Comparison of ENCODE assay signal across 8 cellular contexts in the genomic region with DNA sequence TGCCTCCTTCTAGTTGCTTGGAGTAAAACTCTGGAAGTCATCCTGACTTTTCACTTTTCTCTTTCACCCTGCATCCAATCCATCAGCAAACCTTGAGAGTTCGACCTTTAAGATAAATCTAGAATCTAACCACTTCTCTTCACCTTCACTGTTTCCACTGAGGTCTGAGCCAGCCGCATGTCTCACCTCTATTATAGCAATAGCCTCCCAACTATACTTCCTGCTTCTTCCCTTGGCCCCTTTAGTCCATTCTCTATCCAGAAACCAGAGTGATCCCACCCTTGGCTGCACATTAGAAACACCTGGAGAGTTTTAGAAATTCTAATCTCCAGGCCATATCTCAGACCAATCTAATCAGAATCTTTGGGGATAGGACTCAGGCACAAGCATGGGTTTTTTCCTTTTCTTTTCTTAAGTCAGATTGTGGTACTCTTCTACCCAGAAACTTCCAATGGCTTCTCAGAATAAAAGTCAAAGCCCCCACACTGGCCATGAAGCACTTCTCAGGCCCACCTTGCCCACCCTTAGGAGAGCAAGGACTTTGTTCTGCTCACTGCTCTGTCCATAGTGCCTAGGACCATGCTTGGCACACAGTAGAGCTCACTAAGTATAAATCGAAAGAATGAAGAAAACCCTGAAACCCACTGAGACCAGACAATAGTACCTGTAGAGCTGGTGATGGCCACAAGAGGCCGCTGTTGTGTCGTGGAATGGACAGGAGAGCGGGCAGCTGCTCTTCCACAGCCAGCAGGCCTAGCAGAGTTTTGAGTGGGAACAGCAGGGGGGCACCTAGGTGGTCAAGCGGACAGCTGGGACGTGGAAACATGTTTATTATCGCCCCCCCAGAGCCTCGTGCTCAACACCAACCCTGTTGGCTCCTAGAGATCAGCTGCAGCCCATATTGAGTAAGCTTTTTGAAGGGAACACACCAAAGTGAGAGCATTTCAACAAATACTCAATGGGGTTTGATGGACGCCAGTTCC. TPM values are rescaled to one million over a fixed set of nuclear protein-coding genes. Genes with fewer than 3 reads are reported as not detected.
DNase-seq lines count a peak whose midpoint lies in the region; ATAC-seq and TF ChIP-seq lines count a peak whose summit lies in the region.

No MANE protein-coding gene starts in this region.

- peak; percentile 98 for ATAC-seq in HG02642 (IDR thresholded peaks at IDR 0.05; ENCODE audit: poor library complexity, unreplicated experiment)
- ATAC-seq in T-helper 17 cell: peak; percentile 89
- peak; percentile 91 to 93 for ATAC-seq in right cardiac atrium
- peak; percentile 73 to 89 for ATAC-seq in gastrocnemius medialis

- no peak for TF ChIP-seq POLR2A in gastrocnemius medialis (IDR thresholded peaks at IDR 0.05)

- in situ Hi-C loops in gastrocnemius medialis (cut with MboI; ENCODE audit: low sequenced_read_pairs in 4 of 4): loop anchor here (5.0 to 10.0 kb wide), 5 partner anchors 113 to 335 kb away; no protein-coding TSS in a partner anchor

- no peak overlapping the region for H3K4me3 ChIP-seq in right cardiac atrium (ENCODE audit: low read length)
- no peak overlapping the region for H3K4me3 ChIP-seq in gastrocnemius medialis

- H3K36me3 ChIP-seq in gastrocnemius medialis: no peaks in the 10 kb centered on the region

- peak; percentile 83 to 94 (median 89) for TF ChIP-seq CTCF in gastrocnemius medialis (IDR thresholded peaks at IDR 0.05 in 4 of 5, conservative IDR thresholded peaks at IDR 0.05 in 1 of 5)

- 16% methylated on average over 11 of the region's 11 CpGs for WGBS in right cardiac atrium

- H3K9me3 ChIP-seq in T-helper 17 cell (ENCODE audit: control insufficient read depth, low read length, poor library complexity, severe bottlenecking) (no peaks in the 10 kb centered on the region), right cardiac atrium (ENCODE audit: control insufficient read depth, low read length) (no peaks in the 10 kb centered on the region), gastrocnemius medialis (no peaks in the 10 kb centered on the region)

- H3K4me1 Mint-ChIP-seq in T-helper 17 cell: peaks cover 17% of the 10 kb centered on the region

- H3K27ac ChIP-seq in right cardiac atrium (ENCODE audit: low read length) (no peak overlapping the region), gastrocnemius medialis (no peak overlapping the region)

- H3K27ac Mint-ChIP-seq in T-helper 17 cell: peak overlapping the region; percentile 75

- H3K27me3 ChIP-seq in right cardiac atrium (ENCODE audit: control insufficient read depth, insufficient read depth) (no peaks in the 10 kb centered on the region), gastrocnemius medialis (no peaks in the 10 kb centered on the region)

- no peaks in the 10 kb centered on the region for H3K4me1 ChIP-seq in right cardiac atrium (ENCODE audit: control insufficient read depth, insufficient read depth, low read length)
- H3K4me1 ChIP-seq in gastrocnemius medialis: no peaks in the 10 kb centered on the region

- H3K27me3 Mint-ChIP-seq in T-helper 17 cell: peaks cover 18% of the 10 kb centered on the region

- DNase-seq in DMS 273 (lab: John Stamatoyannopoulos, UW; ENCODE audit: unreplicated experiment) (peak; percentile 86), DMS 273 treated with DMSO at 0.1 percent for 48 hours (lab: John Stamatoyannopoulos, UW) (no peak), NCI-H1092 treated with DMSO at 0.1 percent for 48 hours (lab: John Stamatoyannopoulos, UW) (peak; percentile 64), T-helper 17 cell (peak; percentile 63 to 81 (median 66)), amygdala (lab: John Stamatoyannopoulos, UW) (peak in 54 of 56 donors; percentile 5 to 88 (median 61)), right cardiac atrium (peak; percentile 80 to 93 (median 92)), gastrocnemius medialis (peak; percentile 40 to 58)

- intact Hi-C loops in right cardiac atrium (cut with DNase I): loop anchor here (2.0 to 10.0 kb wide), 7 partner anchors 105 to 335 kb away; no protein-coding TSS in a partner anchor
- intact Hi-C loops in gastrocnemius medialis (cut with DNase I; ENCODE audit: low total_unique reads): loop anchor here (1.0 kb wide), 2 partner anchors 108 to 333 kb away; no protein-coding TSS in a partner anchor

- H3K4me3 Mint-ChIP-seq in T-helper 17 cell: no peak overlapping the region

- peaks cover 4% of the 10 kb centered on the region for H3K36me3 Mint-ChIP-seq in T-helper 17 cell (ENCODE audit: low read depth)

RNA-seq across cellular contexts. Expression of gene MFAP3, which starts 33.3 kb away (rescaled TPM):
- total RNA-seq in T-helper 17 cell (10 to 100 TPM; 18.0 to 19.3 TPM), right cardiac atrium (10 to 100 TPM; 24.0 to 32.7 (median 30.9) TPM), gastrocnemius medialis (10 to 100 TPM; 25.4 to 80.5 (median 28.7) TPM)
- 4.8 TPM for polyA plus RNA-seq in right cardiac atrium

RNA-seq across cellular contexts. Expression of gene FAM114A2, which starts 33.4 kb away (rescaled TPM):
- total RNA-seq in T-helper 17 cell: 10 to 100 TPM; 21.9 to 25.8 TPM
- total RNA-seq in right cardiac atrium: 10 to 100 TPM; 28.9 to 46.3 (median 39.4) TPM
- polyA plus RNA-seq in right cardiac atrium: 9.8 TPM
- total RNA-seq in gastrocnemius medialis: 10 to 100 TPM; 12.2 to 19.0 (median 18.3) TPM
